Comparison of ENCODE assay signal across 22 cellular contexts in genomic region chr6:87122477-87122876, GRCh38. TPM values are rescaled to one million over a fixed set of nuclear protein-coding genes. Genes with fewer than 3 reads are reported as not detected.
"Had no signal": no experiment of that assay in that cellular context is flagged by ENCODE, and none has a peak within 500 bp of the region (broad histone marks: within the 10 kb centered on the region; RNA-seq: fewer than 3 reads in every experiment).

No MANE protein-coding gene starts in this region.

- H3K27ac Mint-ChIP-seq: activated CD8-positive, alpha-beta T cell treated with anti-CD3 and anti-CD28 coated beads, Interleukin-2, amount 10 ng/mL, durations not matched to agents 7 days and 5 days; activated naive CD4-positive, alpha-beta T cell treated with anti-CD3 and anti-CD28 coated beads for 36 hours; activated T-helper 1 cell treated with anti-CD3 and anti-CD28 coated beads, Interleukin-12 subunit alpha, Interleukin-12 subunit beta, Interleukin-2, Interleukin-4 antibody, amounts not matched to agents 30 ng/mL and 10 ng/mL and 1 ng/mL, durations not matched to agents 14 hours and 24 hours and 36 hours; nephron; T-cell had no signal

- H3K9me3 ChIP-seq: body of pancreas, prostate gland had no signal

- H3K4me3 Mint-ChIP-seq: activated CD8-positive, alpha-beta T cell treated with anti-CD3 and anti-CD28 coated beads, Interleukin-2, amount 10 ng/mL, durations not matched to agents 7 days and 5 days; activated naive CD4-positive, alpha-beta T cell treated with anti-CD3 and anti-CD28 coated beads for 36 hours; activated T-helper 1 cell treated with anti-CD3 and anti-CD28 coated beads, Interleukin-12 subunit alpha, Interleukin-12 subunit beta, Interleukin-2, Interleukin-4 antibody, amounts not matched to agents 30 ng/mL and 10 ng/mL and 1 ng/mL, durations not matched to agents 14 hours and 24 hours and 36 hours; nephron; T-cell had no signal

- H3K9me3 Mint-ChIP-seq: activated naive CD4-positive, alpha-beta T cell treated with anti-CD3 and anti-CD28 coated beads for 36 hours; activated T-helper 1 cell treated with anti-CD3 and anti-CD28 coated beads, Interleukin-12 subunit alpha, Interleukin-12 subunit beta, Interleukin-2, Interleukin-4 antibody, amounts not matched to agents 30 ng/mL and 10 ng/mL and 1 ng/mL, durations not matched to agents 14 hours and 24 hours and 36 hours; T-cell had no signal

- H3K27ac ChIP-seq: body of pancreas, prostate gland, SK-N-MC, WERI-Rb-1 had no signal

- ATAC-seq: activated CD8-positive, alpha-beta T cell treated with anti-CD3 and anti-CD28 coated beads, Interleukin-2, amount 10 ng/mL, durations not matched to agents 7 days and 5 days; body of pancreas; left ventricle myocardium superior; sciatic nerve; T-cell had no signal

- H3K27me3 ChIP-seq: body of pancreas had no signal

- H3K4me1 ChIP-seq: body of pancreas, prostate gland had no signal

- H3K36me3 ChIP-seq: prostate gland, WERI-Rb-1 had no signal

- H3K4me1 Mint-ChIP-seq: nephron, T-cell had no signal

- DNase-seq: activated CD4-positive, alpha-beta T cell treated with anti-CD3 and anti-CD28 coated beads for 4 hours; activated CD8-positive, alpha-beta memory T cell treated with anti-CD3 and anti-CD28 coated beads, Interleukin-2, amount 50 U/mL, for 48 hours; activated CD8-positive, alpha-beta T cell treated with anti-CD3 and anti-CD28 coated beads, Interleukin-2, amount 10 ng/mL, durations not matched to agents 7 days and 5 days; activated naive CD4-positive, alpha-beta T cell treated with anti-CD3 and anti-CD28 coated beads for 36 hours; body of pancreas; cerebellar nuclear complex; islet precursor cell; left ventricle myocardium superior; mesendoderm; stimulated activated CD4-positive, alpha-beta T cell treated with anti-CD3 and anti-CD28 coated beads, Interleukin-12 subunit alpha, Interleukin-12 subunit beta, amount 100 ng/mL, for 4 hours; stimulated activated naive CD4-positive, alpha-beta T cell; T-cell; T1000; WERI-Rb-1 had no signal

- H3K4me3 ChIP-seq: body of pancreas, prostate gland had no signal

- H3K36me3 Mint-ChIP-seq: T-cell had no signal

RNA-seq across cellular contexts. Expression of gene CGA, which starts 27.6 kb away (rescaled TPM):
- total RNA-seq: activated CD8-positive, alpha-beta T cell treated with anti-CD3 and anti-CD28 coated beads, Interleukin-2, amount 10 ng/mL, durations not matched to agents 7 days and 5 days; activated naive CD4-positive, alpha-beta T cell treated with anti-CD3 and anti-CD28 coated beads for 36 hours; activated T-helper 1 cell treated with anti-CD3 and anti-CD28 coated beads, Interleukin-12 subunit alpha, Interleukin-12 subunit beta, Interleukin-2, Interleukin-4 antibody, amounts not matched to agents 30 ng/mL and 10 ng/mL and 1 ng/mL, durations not matched to agents 14 hours and 24 hours and 36 hours; body of pancreas; glomerular endothelial cell; omental fat pad; sciatic nerve; T-cell; ureter had no signal
